1 cellular context compared by ENCODE assay signal in the genomic region with DNA sequence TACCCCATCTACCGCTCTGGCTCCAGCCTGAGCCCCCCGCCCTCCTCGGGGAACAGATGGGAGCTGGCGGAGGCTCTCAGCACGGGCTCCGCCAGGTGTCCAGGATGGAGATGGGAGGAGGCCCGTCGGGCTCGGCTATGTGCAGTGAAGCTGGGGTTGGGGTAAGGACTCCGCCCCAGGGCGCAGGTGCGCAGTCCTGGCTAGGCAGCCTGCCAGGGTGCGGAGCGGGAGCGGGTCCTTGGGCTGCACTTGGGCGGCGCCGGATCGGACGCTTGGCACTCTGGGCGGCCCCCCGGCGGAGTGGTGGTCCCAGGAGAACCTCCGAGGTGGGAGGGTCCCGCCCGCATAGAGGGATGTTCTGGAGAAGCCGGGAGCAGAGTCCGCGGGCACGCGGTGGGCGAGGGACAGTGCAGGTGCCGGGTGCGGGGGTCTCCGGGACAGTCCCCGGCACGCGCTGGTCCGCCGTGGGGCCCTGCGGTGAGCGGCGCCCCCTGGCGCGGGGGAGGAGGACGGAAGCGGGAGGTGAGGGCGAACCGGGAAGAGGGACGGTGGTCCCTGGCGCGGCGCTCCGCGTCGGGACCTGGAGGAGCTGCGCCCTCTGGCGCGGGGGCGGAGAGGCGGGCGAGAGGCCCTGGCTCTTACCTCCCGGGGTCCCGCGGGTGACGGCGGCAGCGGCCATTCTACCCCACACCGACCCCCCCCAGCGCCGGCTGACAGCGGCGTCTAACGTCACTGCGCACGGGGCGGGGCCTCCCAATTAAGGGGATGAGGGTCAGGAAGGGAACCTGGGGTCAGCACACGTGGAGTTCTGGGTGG.
A peak's percentile ranks its signal among the peaks of the same experiment; 100 is the strongest.
TF ChIP-seq lines count a peak whose summit lies in the region.

A gene with protein sequence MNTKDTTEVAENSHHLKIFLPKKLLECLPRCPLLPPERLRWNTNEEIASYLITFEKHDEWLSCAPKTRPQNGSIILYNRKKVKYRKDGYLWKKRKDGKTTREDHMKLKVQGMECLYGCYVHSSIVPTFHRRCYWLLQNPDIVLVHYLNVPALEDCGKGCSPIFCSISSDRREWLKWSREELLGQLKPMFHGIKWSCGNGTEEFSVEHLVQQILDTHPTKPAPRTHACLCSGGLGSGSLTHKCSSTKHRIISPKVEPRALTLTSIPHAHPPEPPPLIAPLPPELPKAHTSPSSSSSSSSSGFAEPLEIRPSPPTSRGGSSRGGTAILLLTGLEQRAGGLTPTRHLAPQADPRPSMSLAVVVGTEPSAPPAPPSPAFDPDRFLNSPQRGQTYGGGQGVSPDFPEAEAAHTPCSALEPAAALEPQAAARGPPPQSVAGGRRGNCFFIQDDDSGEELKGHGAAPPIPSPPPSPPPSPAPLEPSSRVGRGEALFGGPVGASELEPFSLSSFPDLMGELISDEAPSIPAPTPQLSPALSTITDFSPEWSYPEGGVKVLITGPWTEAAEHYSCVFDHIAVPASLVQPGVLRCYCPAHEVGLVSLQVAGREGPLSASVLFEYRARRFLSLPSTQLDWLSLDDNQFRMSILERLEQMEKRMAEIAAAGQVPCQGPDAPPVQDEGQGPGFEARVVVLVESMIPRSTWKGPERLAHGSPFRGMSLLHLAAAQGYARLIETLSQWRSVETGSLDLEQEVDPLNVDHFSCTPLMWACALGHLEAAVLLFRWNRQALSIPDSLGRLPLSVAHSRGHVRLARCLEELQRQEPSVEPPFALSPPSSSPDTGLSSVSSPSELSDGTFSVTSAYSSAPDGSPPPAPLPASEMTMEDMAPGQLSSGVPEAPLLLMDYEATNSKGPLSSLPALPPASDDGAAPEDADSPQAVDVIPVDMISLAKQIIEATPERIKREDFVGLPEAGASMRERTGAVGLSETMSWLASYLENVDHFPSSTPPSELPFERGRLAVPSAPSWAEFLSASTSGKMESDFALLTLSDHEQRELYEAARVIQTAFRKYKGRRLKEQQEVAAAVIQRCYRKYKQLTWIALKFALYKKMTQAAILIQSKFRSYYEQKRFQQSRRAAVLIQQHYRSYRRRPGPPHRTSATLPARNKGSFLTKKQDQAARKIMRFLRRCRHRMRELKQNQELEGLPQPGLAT (minus strand): TSS at position 725 of the 816 bp plus-strand sequence. CDS start 1,453 bp downstream, outside the sequence.

TF ChIP-seq in HCT116, 20 proteins besides CTCF, POLR2A, EP300 and RAD21:
- TF ChIP-seq, protein P1, sequence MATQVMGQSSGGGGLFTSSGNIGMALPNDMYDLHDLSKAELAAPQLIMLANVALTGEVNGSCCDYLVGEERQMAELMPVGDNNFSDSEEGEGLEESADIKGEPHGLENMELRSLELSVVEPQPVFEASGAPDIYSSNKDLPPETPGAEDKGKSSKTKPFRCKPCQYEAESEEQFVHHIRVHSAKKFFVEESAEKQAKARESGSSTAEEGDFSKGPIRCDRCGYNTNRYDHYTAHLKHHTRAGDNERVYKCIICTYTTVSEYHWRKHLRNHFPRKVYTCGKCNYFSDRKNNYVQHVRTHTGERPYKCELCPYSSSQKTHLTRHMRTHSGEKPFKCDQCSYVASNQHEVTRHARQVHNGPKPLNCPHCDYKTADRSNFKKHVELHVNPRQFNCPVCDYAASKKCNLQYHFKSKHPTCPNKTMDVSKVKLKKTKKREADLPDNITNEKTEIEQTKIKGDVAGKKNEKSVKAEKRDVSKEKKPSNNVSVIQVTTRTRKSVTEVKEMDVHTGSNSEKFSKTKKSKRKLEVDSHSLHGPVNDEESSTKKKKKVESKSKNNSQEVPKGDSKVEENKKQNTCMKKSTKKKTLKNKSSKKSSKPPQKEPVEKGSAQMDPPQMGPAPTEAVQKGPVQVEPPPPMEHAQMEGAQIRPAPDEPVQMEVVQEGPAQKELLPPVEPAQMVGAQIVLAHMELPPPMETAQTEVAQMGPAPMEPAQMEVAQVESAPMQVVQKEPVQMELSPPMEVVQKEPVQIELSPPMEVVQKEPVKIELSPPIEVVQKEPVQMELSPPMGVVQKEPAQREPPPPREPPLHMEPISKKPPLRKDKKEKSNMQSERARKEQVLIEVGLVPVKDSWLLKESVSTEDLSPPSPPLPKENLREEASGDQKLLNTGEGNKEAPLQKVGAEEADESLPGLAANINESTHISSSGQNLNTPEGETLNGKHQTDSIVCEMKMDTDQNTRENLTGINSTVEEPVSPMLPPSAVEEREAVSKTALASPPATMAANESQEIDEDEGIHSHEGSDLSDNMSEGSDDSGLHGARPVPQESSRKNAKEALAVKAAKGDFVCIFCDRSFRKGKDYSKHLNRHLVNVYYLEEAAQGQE (IDR thresholded peaks at IDR 0.05; ENCODE audit: low read depth): no peak
- no peak for TF ChIP-seq TCF7L2 (IDR thresholded peaks at IDR 0.05; ENCODE audit: borderline replicate concordance, extremely low read depth, insufficient read depth, insufficient read length)
- TF ChIP-seq ZNF274 (IDR thresholded peaks at IDR 0.05; ENCODE audit: low read depth, low read length): no peak
- no peak for TF ChIP-seq FOSL1 (IDR thresholded peaks at IDR 0.05; ENCODE audit: low read depth)
- TF ChIP-seq ZFX (IDR thresholded peaks at IDR 0.05): peak; percentile 75; the same call in 1 of the 2 replicates
- no peak for TF ChIP-seq JUND (IDR thresholded peaks at IDR 0.05)
- TF ChIP-seq SRF (IDR thresholded peaks at IDR 0.05; ENCODE audit: low read depth): peak; percentile 90
- TF ChIP-seq, protein P2, sequence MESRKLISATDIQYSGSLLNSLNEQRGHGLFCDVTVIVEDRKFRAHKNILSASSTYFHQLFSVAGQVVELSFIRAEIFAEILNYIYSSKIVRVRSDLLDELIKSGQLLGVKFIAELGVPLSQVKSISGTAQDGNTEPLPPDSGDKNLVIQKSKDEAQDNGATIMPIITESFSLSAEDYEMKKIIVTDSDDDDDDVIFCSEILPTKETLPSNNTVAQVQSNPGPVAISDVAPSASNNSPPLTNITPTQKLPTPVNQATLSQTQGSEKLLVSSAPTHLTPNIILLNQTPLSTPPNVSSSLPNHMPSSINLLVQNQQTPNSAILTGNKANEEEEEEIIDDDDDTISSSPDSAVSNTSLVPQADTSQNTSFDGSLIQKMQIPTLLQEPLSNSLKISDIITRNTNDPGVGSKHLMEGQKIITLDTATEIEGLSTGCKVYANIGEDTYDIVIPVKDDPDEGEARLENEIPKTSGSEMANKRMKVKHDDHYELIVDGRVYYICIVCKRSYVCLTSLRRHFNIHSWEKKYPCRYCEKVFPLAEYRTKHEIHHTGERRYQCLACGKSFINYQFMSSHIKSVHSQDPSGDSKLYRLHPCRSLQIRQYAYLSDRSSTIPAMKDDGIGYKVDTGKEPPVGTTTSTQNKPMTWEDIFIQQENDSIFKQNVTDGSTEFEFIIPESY (IDR thresholded peaks at IDR 0.05; ENCODE audit: extremely low read depth, insufficient replicate concordance, low read length): peak; percentile 30
- no peak; the same call in 1 of the 2 replicates for TF ChIP-seq SP1 (IDR thresholded peaks at IDR 0.05; ENCODE audit: low read depth)
- no peak for TF ChIP-seq CBX3 (IDR thresholded peaks at IDR 0.05; ENCODE audit: low read depth)
- TF ChIP-seq SIN3A (IDR thresholded peaks at IDR 0.05; ENCODE audit: low read depth): no peak
- TF ChIP-seq ELF1 (IDR thresholded peaks at IDR 0.05; ENCODE audit: borderline replicate concordance, low read depth): no peak
- TF ChIP-seq EGR1 (IDR thresholded peaks at IDR 0.05; ENCODE audit: low read depth): peak; percentile 77
- peak; percentile 71 for TF ChIP-seq YY1 (IDR thresholded peaks at IDR 0.05; ENCODE audit: extremely low read depth, insufficient replicate concordance, low read depth, low read length)
- TF ChIP-seq EZH2phosphoT487 (IDR thresholded peaks at IDR 0.05; ENCODE audit: borderline replicate concordance): no peak
- TF ChIP-seq, protein P3, sequence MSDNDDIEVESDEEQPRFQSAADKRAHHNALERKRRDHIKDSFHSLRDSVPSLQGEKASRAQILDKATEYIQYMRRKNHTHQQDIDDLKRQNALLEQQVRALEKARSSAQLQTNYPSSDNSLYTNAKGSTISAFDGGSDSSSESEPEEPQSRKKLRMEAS (IDR thresholded peaks at IDR 0.05): peak; percentile 78
